8 cellular contexts compared by ENCODE assay signal in the genomic region with DNA sequence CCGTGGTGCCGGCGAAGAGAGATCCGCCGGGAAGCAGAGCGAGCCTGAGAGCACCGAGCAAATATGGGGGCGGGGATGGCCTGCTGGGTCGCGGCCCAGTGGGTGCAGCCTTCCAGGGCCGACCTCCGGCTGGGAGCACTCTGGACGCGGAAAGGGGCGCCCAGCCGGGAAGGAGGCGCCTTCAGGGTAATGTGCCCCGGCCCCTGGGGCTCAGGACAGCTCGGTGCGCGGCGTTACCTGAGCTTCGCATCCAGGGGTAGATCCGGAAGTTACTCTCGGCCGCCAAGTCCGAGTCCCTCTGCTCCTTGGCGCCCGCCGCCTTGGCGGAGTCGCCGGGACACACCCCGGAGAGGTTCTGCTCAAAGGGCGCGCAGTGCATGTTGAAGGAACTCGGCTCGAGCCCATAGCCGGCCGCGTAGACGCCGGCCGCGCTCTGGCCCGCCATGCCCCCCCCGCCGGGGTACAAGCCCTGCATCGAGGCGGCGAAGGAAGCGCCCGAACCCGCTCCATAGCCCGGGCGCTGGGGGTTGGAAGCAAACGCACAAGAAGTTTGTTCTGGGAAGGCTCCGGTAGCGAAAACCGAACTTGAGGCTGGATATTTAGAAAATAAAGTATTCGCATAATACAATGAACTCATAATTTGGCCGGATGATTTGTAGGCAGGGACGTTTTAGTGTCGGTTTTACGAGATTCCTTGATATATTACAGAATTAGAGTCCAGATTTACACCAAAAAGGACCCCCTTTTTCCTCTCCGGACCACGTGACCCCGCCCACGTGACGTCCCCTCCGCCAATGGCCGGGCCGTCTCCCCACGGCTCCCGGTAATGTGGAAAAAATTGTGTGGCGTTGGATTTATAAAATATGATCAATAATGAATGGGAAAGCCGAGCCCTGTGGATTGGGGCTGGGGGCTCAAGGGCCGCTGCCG. TPM values are rescaled to one million over a fixed set of nuclear protein-coding genes. Genes with fewer than 3 reads are reported as not detected.
DNase-seq lines count a peak whose midpoint lies in the region; ATAC-seq and TF ChIP-seq lines count a peak whose summit lies in the region.

A gene (minus strand): TSS at position 736 of the 930 bp plus-strand sequence. CDS start 99 bp downstream, at position 637.

- H3K9me3 ChIP-seq in naive thymus-derived CD4-positive, alpha-beta T cell (ENCODE audit: control insufficient read depth in 2 of 3, low read length in 3 of 3) = no peaks in the 10 kb centered on the region

- CTCF ChIA-PET in naive thymus-derived CD4-positive, alpha-beta T cell (lab: Charles Lee) = interaction anchor here (1.7 kb wide), 1 partner anchor 9 kb away, joined by 7 read pairs; no protein-coding TSS in a partner anchor

- TF ChIP-seq POLR2A in erythroblast (IDR thresholded peaks at IDR 0.05; ENCODE audit: low read length) = no peak

- peak within 1 kb of the TSS; percentile 74 to 97 (median 90) for H3K4me3 Mint-ChIP-seq in naive thymus-derived CD4-positive, alpha-beta T cell

- POLR2A ChIA-PET in naive thymus-derived CD4-positive, alpha-beta T cell (lab: Charles Lee) = no interaction called here

- peaks cover 0 to 1% (median 0%) of the 10 kb centered on the region in 11 donors for H3K9me3 Mint-ChIP-seq in naive thymus-derived CD4-positive, alpha-beta T cell

- ATAC-seq in naive thymus-derived CD4-positive, alpha-beta T cell = peak; percentile 36
- no peak for ATAC-seq in GM21576 (IDR thresholded peaks at IDR 0.05; ENCODE audit: unreplicated experiment)

- peaks cover 28 to 42% of the 10 kb centered on the region in 2 donors for H3K4me1 ChIP-seq in naive thymus-derived CD4-positive, alpha-beta T cell (ENCODE audit: control insufficient read depth in 2 of 2, insufficient read depth in 2 of 2, low read length in 2 of 2)

- DNase-seq in NCI-H524 (lab: John Stamatoyannopoulos, UW) (peak; percentile 56 to 67), NCI-H524 treated with DMSO at 0.1 percent for 48 hours (lab: John Stamatoyannopoulos, UW) (no peak), NCI-H1930 (lab: John Stamatoyannopoulos, UW) (peak; percentile 10 to 68), erythroblast (lab: John Stamatoyannopoulos, UW) (peak; percentile 42 to 62), ureter (ENCODE audit: low spot score) (peak; percentile 82)
- DNase-seq in activated CD4-positive, alpha-beta T cell treated with anti-CD3 and anti-CD28 coated beads, Interleukin-2, amount 50 U/mL, for 48 hours = peak; percentile 75 to 82
- DNase-seq in naive thymus-derived CD4-positive, alpha-beta T cell = peak in 3 of 9 donors; percentile 21 to 73 (median 32)

- peaks cover 30 to 49% (median 44%) of the 10 kb centered on the region in 7 donors for H3K4me1 Mint-ChIP-seq in naive thymus-derived CD4-positive, alpha-beta T cell

- H3K4me3 ChIP-seq in naive thymus-derived CD4-positive, alpha-beta T cell (ENCODE audit: low read length) = peak within 1 kb of the TSS; percentile 81

- peaks cover 11 to 46% of the 10 kb centered on the region in 2 donors for H3K27me3 ChIP-seq in naive thymus-derived CD4-positive, alpha-beta T cell (ENCODE audit: control insufficient read depth in 2 of 2, insufficient read depth in 2 of 2, low read length in 2 of 2)

- H3K36me3 ChIP-seq in naive thymus-derived CD4-positive, alpha-beta T cell (ENCODE audit: control insufficient read depth in 2 of 3, insufficient read depth in 3 of 3, low read length in 3 of 3) = no peaks in the 10 kb centered on the region

- intact Hi-C loops in naive thymus-derived CD4-positive, alpha-beta T cell (cut with micrococcal nuclease) = loop anchor here (5.0 to 10.0 kb wide), 5 partner anchors 117 to 1354 kb away; a partner anchor contains a TSS

- no peak within 1 kb of the TSS for H3K27ac ChIP-seq in naive thymus-derived CD4-positive, alpha-beta T cell (ENCODE audit: low read depth, low read length)

- peaks cover 0 to 1% (median 0%) of the 10 kb centered on the region in 5 donors for H3K36me3 Mint-ChIP-seq in naive thymus-derived CD4-positive, alpha-beta T cell

- H3K27me3 Mint-ChIP-seq in naive thymus-derived CD4-positive, alpha-beta T cell = peaks cover 73 to 83% (median 77%) of the 10 kb centered on the region in 5 donors

- peak within 1 kb of the TSS in 6 of 9 donors; percentile 26 to 77 (median 70) for H3K27ac Mint-ChIP-seq in naive thymus-derived CD4-positive, alpha-beta T cell

RNA-seq across cellular contexts. Expression of the gene that starts here (rescaled TPM):
- total RNA-seq in naive thymus-derived CD4-positive, alpha-beta T cell = under 1 TPM in 1 of 5 experiments, not detected in 4; 0.31 TPM
- polyA plus RNA-seq in naive thymus-derived CD4-positive, alpha-beta T cell = not detected
- 28.9 TPM for total RNA-seq in ureter

Comparison
In these comparisons a context has a peak if more than half of its experiments do, and no peak if none do; other contexts are left out.
1. RNA of the gene that starts here (total RNA-seq): 28.9 TPM in ureter (single experiment); 0.31 TPM in naive thymus-derived CD4-positive, alpha-beta T cell; every median in the first group is over 10 times any median in the second.
2. Peak in ATAC-seq and H3K4me3 ChIP-seq in naive thymus-derived CD4-positive, alpha-beta T cell; RNA of the gene not detected or under 1 TPM.